7 cellular contexts compared by ENCODE assay signal in genomic region chr10:449331-449730, GRCh38.
DNase-seq lines count a peak whose midpoint lies in the region; ATAC-seq and TF ChIP-seq lines count a peak whose summit lies in the region.
"Not testable (repeated sequence)": the region's sequence is repeated elsewhere in the genome, so short reads cannot be mapped to it uniquely, and the experiment has no call there.

No MANE protein-coding gene starts in this region.

- peak overlapping the region; percentile 52 for H3K27ac Mint-ChIP-seq in CD8-positive, alpha-beta T cell
- peak overlapping the region; percentile 1 for H3K27ac Mint-ChIP-seq in mesothelial cell of epicardium

- H3K36me3 Mint-ChIP-seq in CD8-positive, alpha-beta T cell; mesothelial cell of epicardium: not testable (repeated sequence)

- POLR2A ChIA-PET in CD8-positive, alpha-beta T cell (lab: Charles Lee), result not testable (repeated sequence)

- peaks cover 13% of the 10 kb centered on the region for H3F3A ChIP-seq in OCI-LY1 (ENCODE audit: insufficient read depth, low read length)

- H2AFZ ChIP-seq in OCI-LY1 (ENCODE audit: low read length), result not testable (repeated sequence)

- TF ChIP-seq CTCF in AG10803 (conservative IDR thresholded peaks at IDR 0.05; ENCODE audit: low read length); CD8-positive, alpha-beta T cell (IDR thresholded peaks at IDR 0.05); OCI-LY1 (IDR thresholded peaks at IDR 0.05; ENCODE audit: low read length); VCaP (conservative IDR thresholded peaks at IDR 0.05); choroid plexus epithelial cell (conservative IDR thresholded peaks at IDR 0.05; ENCODE audit: low read depth, low read length); fibroblast of the aortic adventitia (IDR thresholded peaks at IDR 0.05; ENCODE audit: insufficient read depth, low read length); mesothelial cell of epicardium (IDR thresholded peaks at IDR 0.05; ENCODE audit: unreplicated experiment): not testable (repeated sequence)

- ATAC-seq in CD8-positive, alpha-beta T cell, result not testable (repeated sequence)

- H3K9me3 Mint-ChIP-seq in CD8-positive, alpha-beta T cell; mesothelial cell of epicardium: not testable (repeated sequence)

- H3K9me2 ChIP-seq in OCI-LY1 (ENCODE audit: low read depth, low read length), result not testable (repeated sequence)

- H3K27ac ChIP-seq in CD8-positive, alpha-beta T cell (ENCODE audit: low read depth, low read length), result not testable (repeated sequence)
- H3K27ac ChIP-seq in OCI-LY1 (ENCODE audit: low read depth, low read length, poor library complexity, severe bottlenecking) (peak overlapping the region; percentile 77), VCaP (peak overlapping the region; percentile 67)

- not testable (repeated sequence) for H3K9me3 ChIP-seq in CD8-positive, alpha-beta T cell (ENCODE audit: low read length); OCI-LY1 (ENCODE audit: low read length)

- not testable (repeated sequence) for H3K4me3 ChIP-seq in AG10803 (ENCODE audit: low read length); CD8-positive, alpha-beta T cell (ENCODE audit: low read depth, low read length); OCI-LY1 (ENCODE audit: low read depth, low read length, poor library complexity, severe bottlenecking); choroid plexus epithelial cell (ENCODE audit: low read depth, low read length); fibroblast of the aortic adventitia (ENCODE audit: low read depth, low read length)

- H3K36me3 ChIP-seq in CD8-positive, alpha-beta T cell (ENCODE audit: insufficient read depth, low read length), result not testable (repeated sequence)
- H3K36me3 ChIP-seq in OCI-LY1 (ENCODE audit: insufficient read depth, low read length), result peaks cover 50% of the 10 kb centered on the region

- DNase-seq in AG10803 (ENCODE audit: low read depth), result peak; percentile 11
- not testable (repeated sequence) for DNase-seq in CD8-positive, alpha-beta T cell; mesothelial cell of epicardium (ENCODE audit: low spot score in 2 of 2, unreplicated experiment in 2 of 2)
- peak; percentile 50 for DNase-seq in choroid plexus epithelial cell (ENCODE audit: low read depth)
- DNase-seq in fibroblast of the aortic adventitia (ENCODE audit: low read depth), result peak; percentile 14

- not testable (repeated sequence) for H3K9ac ChIP-seq in OCI-LY1 (ENCODE audit: low read length)

- H3K27me3 ChIP-seq in CD8-positive, alpha-beta T cell (ENCODE audit: insufficient read depth, low read length); OCI-LY1 (ENCODE audit: insufficient read depth, low read length): not testable (repeated sequence)

- H3K4me1 Mint-ChIP-seq in CD8-positive, alpha-beta T cell (ENCODE audit: low read depth), result peaks cover 63% of the 10 kb centered on the region
- not testable (repeated sequence) for H3K4me1 Mint-ChIP-seq in mesothelial cell of epicardium

- CTCF ChIA-PET in CD8-positive, alpha-beta T cell (lab: Charles Lee), result not testable (repeated sequence)

- H3K4me1 ChIP-seq in CD8-positive, alpha-beta T cell (ENCODE audit: insufficient read depth, low read length), result peaks cover 54% of the 10 kb centered on the region
- peaks cover 51% of the 10 kb centered on the region for H3K4me1 ChIP-seq in OCI-LY1 (ENCODE audit: insufficient read depth, low read length, severe bottlenecking)

- H4K20me1 ChIP-seq in OCI-LY1 (ENCODE audit: insufficient read depth, low read length), result not testable (repeated sequence)

- intact Hi-C loops in CD8-positive, alpha-beta T cell (cut with DNase I, micrococcal nuclease), result not testable (repeated sequence)

- H3K27me3 Mint-ChIP-seq in CD8-positive, alpha-beta T cell (ENCODE audit: low read depth); mesothelial cell of epicardium (ENCODE audit: low read depth): not testable (repeated sequence)

- not testable (repeated sequence) for H3K79me2 ChIP-seq in OCI-LY1 (ENCODE audit: insufficient read depth, low read length)

- H3K4me2 ChIP-seq in OCI-LY1 (ENCODE audit: low read length), result peak overlapping the region; percentile 11; the same call in 1 of the 2 replicates

- not testable (repeated sequence) for H3K4me3 Mint-ChIP-seq in CD8-positive, alpha-beta T cell; mesothelial cell of epicardium
